Comparison of ENCODE assay signal across 2 cellular contexts in the genomic region with DNA sequence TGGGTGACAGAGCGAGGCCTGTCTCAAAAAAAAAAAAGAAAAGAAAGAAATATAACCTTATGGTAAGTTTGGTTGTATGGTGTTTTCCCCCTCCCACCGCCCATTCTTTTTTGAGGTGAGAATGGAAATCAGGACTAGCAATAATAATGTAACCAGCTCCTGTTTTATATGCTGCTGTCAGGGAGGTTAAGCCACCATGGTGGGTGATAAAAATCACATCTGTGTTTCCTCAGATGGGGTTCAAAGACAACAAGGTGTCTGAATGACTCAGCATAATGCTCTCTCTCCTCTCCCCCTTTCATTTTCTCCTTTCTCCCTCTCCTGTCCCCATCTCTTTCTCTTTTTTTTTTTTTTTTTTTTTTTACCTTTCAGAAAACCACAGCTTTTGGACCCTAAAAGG.
TF ChIP-seq lines count a peak whose summit lies in the region.

No MANE protein-coding gene starts in this region.

TF ChIP-seq in HEK293, 187 proteins besides CTCF, POLR2A, EP300 and RAD21 (continued from another document):
- TF ChIP-seq, protein P1, sequence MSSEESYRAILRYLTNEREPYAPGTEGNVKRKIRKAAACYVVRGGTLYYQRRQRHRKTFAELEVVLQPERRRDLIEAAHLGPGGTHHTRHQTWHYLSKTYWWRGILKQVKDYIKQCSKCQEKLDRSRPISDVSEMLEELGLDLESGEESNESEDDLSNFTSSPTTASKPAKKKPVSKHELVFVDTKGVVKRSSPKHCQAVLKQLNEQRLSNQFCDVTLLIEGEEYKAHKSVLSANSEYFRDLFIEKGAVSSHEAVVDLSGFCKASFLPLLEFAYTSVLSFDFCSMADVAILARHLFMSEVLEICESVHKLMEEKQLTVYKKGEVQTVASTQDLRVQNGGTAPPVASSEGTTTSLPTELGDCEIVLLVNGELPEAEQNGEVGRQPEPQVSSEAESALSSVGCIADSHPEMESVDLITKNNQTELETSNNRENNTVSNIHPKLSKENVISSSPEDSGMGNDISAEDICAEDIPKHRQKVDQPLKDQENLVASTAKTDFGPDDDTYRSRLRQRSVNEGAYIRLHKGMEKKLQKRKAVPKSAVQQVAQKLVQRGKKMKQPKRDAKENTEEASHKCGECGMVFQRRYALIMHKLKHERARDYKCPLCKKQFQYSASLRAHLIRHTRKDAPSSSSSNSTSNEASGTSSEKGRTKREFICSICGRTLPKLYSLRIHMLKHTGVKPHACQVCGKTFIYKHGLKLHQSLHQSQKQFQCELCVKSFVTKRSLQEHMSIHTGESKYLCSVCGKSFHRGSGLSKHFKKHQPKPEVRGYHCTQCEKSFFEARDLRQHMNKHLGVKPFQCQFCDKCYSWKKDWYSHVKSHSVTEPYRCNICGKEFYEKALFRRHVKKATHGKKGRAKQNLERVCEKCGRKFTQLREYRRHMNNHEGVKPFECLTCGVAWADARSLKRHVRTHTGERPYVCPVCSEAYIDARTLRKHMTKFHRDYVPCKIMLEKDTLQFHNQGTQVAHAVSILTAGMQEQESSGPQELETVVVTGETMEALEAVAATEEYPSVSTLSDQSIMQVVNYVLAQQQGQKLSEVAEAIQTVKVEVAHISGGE (tag by site-specific recombination; conservative IDR thresholded peaks at IDR 0.05; ENCODE audit: low read depth) = no peak
- TF ChIP-seq PRDM1 (tag by site-specific recombination; IDR thresholded peaks at IDR 0.05) (peak; percentile 99), ZBTB8A (tag by site-specific recombination; IDR thresholded peaks at IDR 0.05) (0 out of 2 replicates have a peak, but pooled peaks have one; percentile 38)
TF ChIP-seq in HEK293: peak in this region for 6.

TF ChIP-seq in HEK293T, 16 proteins besides CTCF, POLR2A, EP300 and RAD21 (continued from another document):
- TF ChIP-seq SP1 (IDR thresholded peaks at IDR 0.05) (no peak), L3MBTL2 (conservative IDR thresholded peaks at IDR 0.05) (no peak), NFRKB (IDR thresholded peaks at IDR 0.05) (no peak), TARDBP (IDR thresholded peaks at IDR 0.05) (no peak), LEF1 (IDR thresholded peaks at IDR 0.05; ENCODE audit: borderline replicate concordance) (no peak), SUZ12 (IDR thresholded peaks at IDR 0.05) (no peak)
